Comparison of ENCODE assay signal across 32 cellular contexts in the genomic region with DNA sequence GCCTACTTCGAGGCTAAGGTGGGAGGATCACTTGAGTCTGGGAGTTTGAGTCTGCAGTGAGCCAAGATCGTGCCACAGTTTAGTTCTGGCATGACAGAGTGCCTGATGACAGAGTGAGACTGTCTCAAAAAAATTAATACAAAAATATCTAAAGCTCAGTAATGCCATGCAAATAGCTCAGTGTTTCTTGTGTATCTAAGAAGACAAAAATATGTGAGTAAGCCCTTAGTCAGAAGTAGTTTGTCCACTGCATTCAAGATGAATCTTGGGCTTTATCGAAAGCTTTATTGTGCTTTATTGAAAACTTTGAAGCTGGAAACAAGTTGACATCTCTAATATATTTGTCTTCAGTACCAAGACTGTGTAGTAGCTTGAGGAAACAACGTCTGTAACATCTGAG.
"Had no signal": no experiment of that assay in that cellular context is flagged by ENCODE, and none has a peak within 500 bp of the region (broad histone marks: within the 10 kb centered on the region; RNA-seq: fewer than 3 reads in every experiment).

No MANE protein-coding gene starts in this region.

- ATAC-seq: activated CD8-positive, alpha-beta memory T cell treated with anti-CD3 and anti-CD28 coated beads, Interleukin-2, amount 10 ng/mL, durations not matched to agents 7 days and 5 days; activated CD8-positive, alpha-beta T cell treated with anti-CD3 and anti-CD28 coated beads, Interleukin-2, amount 10 ng/mL, durations not matched to agents 7 days and 5 days; activated naive CD8-positive, alpha-beta T cell treated with anti-CD3 and anti-CD28 coated beads, Interleukin-2, amount 50 U/mL, for 24 hours; heart left ventricle; left colon; naive thymus-derived CD4-positive, alpha-beta T cell; pancreas; sciatic nerve; stimulated activated effector memory CD8-positive, alpha-beta T cell treated with anti-CD3 and anti-CD28 coated beads, Interleukin-12 subunit alpha, Interleukin-12 subunit beta, amount 100 ng/mL, for 72 hours; T-helper 17 cell had no signal

- H3K9me3 Mint-ChIP-seq: activated B cell treated with CpG ODN at 0.5 μM for 24 hours; activated naive CD4-positive, alpha-beta T cell treated with anti-CD3 and anti-CD28 coated beads, Interleukin-2, amount 50 U/mL, for 24 hours; activated naive CD8-positive, alpha-beta T cell treated with anti-CD3 and anti-CD28 coated beads, Interleukin-2, amount 50 U/mL, for 24 hours; activated T-helper 2 cell treated with anti-CD3 and anti-CD28 coated beads, Interferon-gamma antibody, Interleukin-2, Interleukin-4, amounts not matched to agents 10 μg/mL and 5 μg/mL and 100 μg/mL, durations not matched to agents 14 hours and 24 hours and 36 hours; central memory CD8-positive, alpha-beta T cell; dendritic cell treated with granulocyte-macrophage colony-stimulating factor and Interleukin-4, amounts not matched to agents 40 ng/mL and 50 ng/mL, for 4 days; immature natural killer cell; naive thymus-derived CD4-positive, alpha-beta T cell; stimulated activated effector memory CD8-positive, alpha-beta T cell treated with anti-CD3 and anti-CD28 coated beads, Interleukin-12 subunit alpha, Interleukin-12 subunit beta, amount 100 ng/mL, for 72 hours; stimulated activated naive CD8-positive, alpha-beta T cell treated with anti-CD3 and anti-CD28 coated beads, Interleukin-15, Interleukin-2, amounts not matched to agents 100 ng/mL and 50 ng/mL, for 24 hours; type B pancreatic cell had no signal

- DNase-seq: activated B cell treated with CpG ODN at 0.5 μM for 24 hours; activated CD4-positive, alpha-beta T cell treated with anti-CD3 and anti-CD28 coated beads, Interleukin-2, amount 50 U/mL, for 1 hour; activated CD8-positive, alpha-beta memory T cell treated with anti-CD3 and anti-CD28 coated beads, Interleukin-2, amount 10 ng/mL, durations not matched to agents 7 days and 5 days; activated CD8-positive, alpha-beta T cell treated with anti-CD3 and anti-CD28 coated beads, Interleukin-2, amount 10 ng/mL, durations not matched to agents 7 days and 5 days; activated naive CD8-positive, alpha-beta T cell treated with anti-CD3 and anti-CD28 coated beads, Interleukin-2, amount 50 U/mL, for 24 hours; activated T-cell treated with anti-CD3 and anti-CD28 coated beads, Interleukin-2, amount 50 U/mL, for 48 hours; amygdala; heart left ventricle; hypothalamus; immature natural killer cell; kidney; left colon; midbrain; naive thymus-derived CD4-positive, alpha-beta T cell; pancreas; retina; stimulated activated CD4-positive, alpha-beta T cell treated with anti-CD3 and anti-CD28 coated beads, Interleukin-12 subunit alpha, Interleukin-12 subunit beta, amount 100 ng/mL, for 4 hours; stimulated activated CD4-positive, alpha-beta T cell treated with anti-CD3 and anti-CD28 coated beads, Interleukin-4, amount 100 ng/mL, for 1 hour; substantia nigra; T-helper 17 cell; T1000 had no signal

- H3K4me3 ChIP-seq: heart left ventricle, pancreas, prostate gland, skin epidermis, vagina had no signal

- H3K27me3 Mint-ChIP-seq: activated naive CD4-positive, alpha-beta T cell treated with anti-CD3 and anti-CD28 coated beads, Interleukin-2, amount 50 U/mL, for 24 hours; activated naive CD8-positive, alpha-beta T cell treated with anti-CD3 and anti-CD28 coated beads, Interleukin-2, amount 50 U/mL, for 24 hours; type B pancreatic cell had no signal

- H3K36me3 Mint-ChIP-seq: activated CD8-positive, alpha-beta memory T cell treated with anti-CD3 and anti-CD28 coated beads, Interleukin-2, amount 10 ng/mL, durations not matched to agents 7 days and 5 days; activated naive CD4-positive, alpha-beta T cell treated with anti-CD3 and anti-CD28 coated beads, Interleukin-2, amount 50 U/mL, for 24 hours; immature natural killer cell; naive thymus-derived CD4-positive, alpha-beta T cell; stimulated activated effector memory CD8-positive, alpha-beta T cell treated with anti-CD3 and anti-CD28 coated beads, Interleukin-12 subunit alpha, Interleukin-12 subunit beta, amount 100 ng/mL, for 72 hours; type B pancreatic cell had no signal

- H3K4me3 Mint-ChIP-seq: activated B cell treated with CpG ODN at 0.5 μM for 24 hours; activated CD8-positive, alpha-beta memory T cell treated with anti-CD3 and anti-CD28 coated beads, Interleukin-2, amount 10 ng/mL, durations not matched to agents 7 days and 5 days; activated CD8-positive, alpha-beta T cell treated with anti-CD3 and anti-CD28 coated beads, Interleukin-2, amount 10 ng/mL, durations not matched to agents 7 days and 5 days; activated naive CD4-positive, alpha-beta T cell treated with anti-CD3 and anti-CD28 coated beads, Interleukin-2, amount 50 U/mL, for 24 hours; activated naive CD8-positive, alpha-beta T cell treated with anti-CD3 and anti-CD28 coated beads, Interleukin-2, amount 50 U/mL, for 24 hours; central memory CD8-positive, alpha-beta T cell; dendritic cell treated with granulocyte-macrophage colony-stimulating factor and Interleukin-4, amounts not matched to agents 40 ng/mL and 50 ng/mL, for 4 days; immature natural killer cell; naive thymus-derived CD4-positive, alpha-beta T cell; stimulated activated effector memory CD8-positive, alpha-beta T cell treated with anti-CD3 and anti-CD28 coated beads, Interleukin-12 subunit alpha, Interleukin-12 subunit beta, amount 100 ng/mL, for 72 hours; stimulated activated naive CD8-positive, alpha-beta T cell treated with anti-CD3 and anti-CD28 coated beads, Interleukin-15, Interleukin-2, amounts not matched to agents 100 ng/mL and 50 ng/mL, for 24 hours; T-helper 17 cell; type B pancreatic cell had no signal

- H3K27ac Mint-ChIP-seq: activated B cell treated with CpG ODN at 0.5 μM for 24 hours; activated CD8-positive, alpha-beta memory T cell treated with anti-CD3 and anti-CD28 coated beads, Interleukin-2, amount 10 ng/mL, durations not matched to agents 7 days and 5 days; activated CD8-positive, alpha-beta T cell treated with anti-CD3 and anti-CD28 coated beads, Interleukin-2, amount 10 ng/mL, durations not matched to agents 7 days and 5 days; activated naive CD4-positive, alpha-beta T cell treated with anti-CD3 and anti-CD28 coated beads, Interleukin-2, amount 50 U/mL, for 24 hours; activated naive CD8-positive, alpha-beta T cell treated with anti-CD3 and anti-CD28 coated beads, Interleukin-2, amount 50 U/mL, for 24 hours; activated T-helper 2 cell treated with anti-CD3 and anti-CD28 coated beads, Interferon-gamma antibody, Interleukin-2, Interleukin-4, amounts not matched to agents 10 μg/mL and 5 μg/mL and 100 μg/mL, durations not matched to agents 14 hours and 24 hours and 36 hours; dendritic cell treated with granulocyte-macrophage colony-stimulating factor and Interleukin-4, amounts not matched to agents 40 ng/mL and 50 ng/mL, for 4 days; immature natural killer cell; stimulated activated effector memory CD8-positive, alpha-beta T cell treated with anti-CD3 and anti-CD28 coated beads, Interleukin-12 subunit alpha, Interleukin-12 subunit beta, amount 100 ng/mL, for 72 hours; stimulated activated naive CD8-positive, alpha-beta T cell treated with anti-CD3 and anti-CD28 coated beads, Interleukin-15, Interleukin-2, amounts not matched to agents 100 ng/mL and 50 ng/mL, for 24 hours; type B pancreatic cell had no signal

- H3K4me1 Mint-ChIP-seq: activated B cell treated with CpG ODN at 0.5 μM for 24 hours; activated CD8-positive, alpha-beta memory T cell treated with anti-CD3 and anti-CD28 coated beads, Interleukin-2, amount 10 ng/mL, durations not matched to agents 7 days and 5 days; activated naive CD4-positive, alpha-beta T cell treated with anti-CD3 and anti-CD28 coated beads, Interleukin-2, amount 50 U/mL, for 24 hours; activated naive CD8-positive, alpha-beta T cell treated with anti-CD3 and anti-CD28 coated beads, Interleukin-2, amount 50 U/mL, for 24 hours; central memory CD8-positive, alpha-beta T cell; immature natural killer cell; naive thymus-derived CD4-positive, alpha-beta T cell; stimulated activated effector memory CD8-positive, alpha-beta T cell treated with anti-CD3 and anti-CD28 coated beads, Interleukin-12 subunit alpha, Interleukin-12 subunit beta, amount 100 ng/mL, for 72 hours; T-helper 17 cell had no signal
